Comparison of ENCODE assay signal across 1 cellular context in genomic region chr21:25637846-25638245, GRCh38.
TF ChIP-seq lines count a peak whose summit lies in the region.

No MANE protein-coding gene starts in this region.

TF ChIP-seq in GM23338, 12 proteins besides CTCF, POLR2A, EP300 and RAD21 (continued from another document):
- TF ChIP-seq REST (IDR thresholded peaks at IDR 0.05; ENCODE audit: unreplicated experiment), result no peak
- TF ChIP-seq ZNF331 (CRISPR knock-in tag; IDR thresholded peaks at IDR 0.05; ENCODE audit: low read depth), result no peak
- no peak for TF ChIP-seq ETS1 (IDR thresholded peaks at IDR 0.05)
- TF ChIP-seq STAT1 (IDR thresholded peaks at IDR 0.05; ENCODE audit: unreplicated experiment), result no peak
- no peak for TF ChIP-seq EZH2phosphoT487 (IDR thresholded peaks at IDR 0.05; ENCODE audit: unreplicated experiment)
- no peak for TF ChIP-seq POLR2AphosphoS5 (IDR thresholded peaks at IDR 0.05; ENCODE audit: low read depth)
- TF ChIP-seq ZNF114 (CRISPR knock-in tag; IDR thresholded peaks at IDR 0.05), result no peak
- TF ChIP-seq CREB1 (CRISPR knock-in tag; IDR thresholded peaks at IDR 0.05; ENCODE audit: low read depth), result no peak
